Comparison of ENCODE assay signal across 1 cellular context in genomic region chr3:171439996-171440395, GRCh38.
TF ChIP-seq lines count a peak whose summit lies in the region.

No MANE protein-coding gene starts in this region.

TF ChIP-seq in H1, 55 proteins besides CTCF, POLR2A, EP300 and RAD21:
- no peak for TF ChIP-seq KDM4A (IDR thresholded peaks at IDR 0.05; ENCODE audit: low read depth, low read length, severe bottlenecking)
- TF ChIP-seq TAF7 (optimal IDR thresholded peaks at IDR 0.05; ENCODE audit: borderline replicate concordance, low read depth, low read length) = peak; percentile 79
